ENCODE assay signal across 10 cellular contexts in the genomic region with DNA sequence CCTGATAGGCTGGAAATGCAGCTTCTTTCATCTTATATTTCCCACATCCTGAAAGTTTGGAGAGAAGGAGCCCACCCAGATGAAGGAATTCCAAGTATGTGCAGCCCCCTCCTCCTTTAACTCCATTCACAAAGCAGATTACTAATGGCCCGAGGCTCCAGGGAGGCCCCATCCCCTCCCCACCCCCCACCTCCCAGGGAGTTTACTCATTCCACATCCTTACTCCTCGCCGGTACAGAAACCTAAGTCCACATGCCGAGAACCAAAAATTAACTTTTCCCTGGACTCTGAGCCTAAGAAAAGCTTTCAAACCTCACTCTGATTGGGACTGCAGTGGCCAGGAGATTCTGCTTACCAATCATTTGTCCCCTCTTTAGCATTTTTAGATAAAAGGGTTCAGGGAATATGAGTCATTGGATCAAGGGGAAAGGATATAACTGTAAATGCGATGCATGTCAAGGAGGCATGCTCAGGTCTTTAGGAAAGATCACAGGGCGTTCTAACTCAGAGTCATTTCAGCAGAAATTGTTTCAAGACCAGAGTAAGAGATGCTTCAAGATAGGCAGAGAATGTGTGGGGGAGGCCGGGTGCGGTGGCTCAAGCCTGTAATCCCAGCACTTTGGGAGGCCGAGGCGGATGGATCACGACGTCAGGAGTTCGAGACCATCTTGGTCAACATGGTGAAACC. TPM values are rescaled to one million over a fixed set of nuclear protein-coding genes. Genes with fewer than 3 reads are reported as not detected.
DNase-seq lines count a peak whose midpoint lies in the region; ATAC-seq and TF ChIP-seq lines count a peak whose summit lies in the region.
"Had no signal": no experiment of that assay in that cellular context is flagged by ENCODE, and none has a peak within 500 bp of the region (broad histone marks: within the 10 kb centered on the region; RNA-seq: fewer than 3 reads in every experiment).

No MANE protein-coding gene starts in this region.

- H3K9me3 Mint-ChIP-seq in activated naive CD4-positive, alpha-beta T cell treated with anti-CD3 and anti-CD28 coated beads for 36 hours: no peaks in the 10 kb centered on the region

- H3K27me3 Mint-ChIP-seq in activated naive CD4-positive, alpha-beta T cell treated with anti-CD3 and anti-CD28 coated beads for 36 hours (ENCODE audit: low read depth): no peaks in the 10 kb centered on the region

- ATAC-seq in thoracic aorta (ENCODE audit: insufficient number of reproducible peaks, low FRiP score, low read depth) (no peak), HG02610 (IDR thresholded peaks at IDR 0.05; ENCODE audit: unreplicated experiment) (no peak), GM21390 (IDR thresholded peaks at IDR 0.05; ENCODE audit: unreplicated experiment) (no peak)

- peak; percentile 23 for DNase-seq in activated naive CD4-positive, alpha-beta T cell treated with anti-CD3 and anti-CD28 coated beads for 36 hours
- no peak for DNase-seq in activated naive CD4-positive, alpha-beta T cell treated with anti-CD3 and anti-CD28 coated beads, Interleukin-2, amount 50 U/mL, for 16 hours
- peak; percentile 82 for DNase-seq in astrocyte of the cerebellum (ENCODE audit: low read depth)
- peak; percentile 97 for DNase-seq in islet precursor cell
- DNase-seq in thoracic aorta (ENCODE audit: low spot score): no peak
- no peak for DNase-seq in GDM1 (lab: John Stamatoyannopoulos, UW)
- DNase-seq: left cardiac atrium, NCI-H1092 treated with DMSO at 0.1 percent for 48 hours had no signal

- no peaks in the 10 kb centered on the region for H3K27me3 ChIP-seq in thoracic aorta (replicated peaks; ENCODE audit: insufficient read depth)

- no peaks in the 10 kb centered on the region for H3K36me3 Mint-ChIP-seq in activated naive CD4-positive, alpha-beta T cell treated with anti-CD3 and anti-CD28 coated beads for 36 hours (ENCODE audit: low read depth)

- peak overlapping the region; percentile 74 for H3K27ac Mint-ChIP-seq in activated naive CD4-positive, alpha-beta T cell treated with anti-CD3 and anti-CD28 coated beads for 36 hours

- TF ChIP-seq CTCF in astrocyte of the cerebellum (IDR thresholded peaks at IDR 0.05; ENCODE audit: low read depth, low read length, missing control alignments) (no peak), thoracic aorta (IDR thresholded peaks at IDR 0.05) (no peak)

- no peak overlapping the region for H3K4me3 Mint-ChIP-seq in activated naive CD4-positive, alpha-beta T cell treated with anti-CD3 and anti-CD28 coated beads for 36 hours

- H3K4me3 ChIP-seq in astrocyte of the cerebellum (ENCODE audit: low read depth, low read length) (peak overlapping the region; percentile 4), thoracic aorta (peak overlapping the region; percentile 37)

- no peaks in the 10 kb centered on the region for H3K9me3 ChIP-seq in thoracic aorta

- H3K36me3 ChIP-seq in thoracic aorta: no peaks in the 10 kb centered on the region

- peak overlapping the region; percentile 59 to 97 for H3K27ac ChIP-seq in thoracic aorta

- peaks cover 40% of the 10 kb centered on the region for H3K4me1 Mint-ChIP-seq in activated naive CD4-positive, alpha-beta T cell treated with anti-CD3 and anti-CD28 coated beads for 36 hours (ENCODE audit: low read depth)

- H3K4me1 ChIP-seq in thoracic aorta (ENCODE audit: control insufficient read depth in 1 of 2, low read depth in 2 of 2): peaks cover 34 to 70% of the 10 kb centered on the region in 2 donors

- intact Hi-C loops in activated naive CD4-positive, alpha-beta T cell treated with anti-CD3 and anti-CD28 coated beads for 36 hours (cut with micrococcal nuclease): loop anchor here (1.0 to 5.0 kb wide), 5 partner anchors 17 to 71 kb away; no protein-coding TSS in a partner anchor

- CTCF ChIA-PET in activated naive CD4-positive, alpha-beta T cell treated with anti-CD3 and anti-CD28 coated beads for 36 hours (lab: Charles Lee): interaction anchor here (1.2 kb wide), 1 partner anchor 51 kb away, joined by 6 read pairs; no protein-coding TSS in a partner anchor

- in situ Hi-C loops in astrocyte of the cerebellum (cut with HindIII; ENCODE audit: low sequenced_read_pairs): no loop called here

RNA-seq across cellular contexts. Expression of a gene that starts 31.9 kb away (rescaled TPM):
- total RNA-seq in activated naive CD4-positive, alpha-beta T cell treated with anti-CD3 and anti-CD28 coated beads for 36 hours: 100 to 1,000 TPM; 226 to 227 TPM
- 10 to 100 TPM; 28.8 to 53.6 TPM for total RNA-seq in thoracic aorta

Comparison
In these comparisons a context has a peak if more than half of its experiments do, and no peak if none do; other contexts are left out.
1. DNase-seq: peak in activated naive CD4-positive, alpha-beta T cell treated with anti-CD3 and anti-CD28 coated beads for 36 hours (single experiment), astrocyte of the cerebellum (single experiment) and islet precursor cell (single experiment); none in activated naive CD4-positive, alpha-beta T cell treated with anti-CD3 and anti-CD28 coated beads, Interleukin-2, amount 50 U/mL, for 16 hours (single experiment), thoracic aorta (single experiment) and GDM1 (single experiment).
2. RNA of a gene that starts 31.9 kb away (total RNA-seq): 226 to 227 TPM in activated naive CD4-positive, alpha-beta T cell treated with anti-CD3 and anti-CD28 coated beads for 36 hours; 28.8 to 53.6 TPM in thoracic aorta; every median in the first group is over 4 times any median in the second.